1 cellular context compared by ENCODE assay signal in the genomic region with DNA sequence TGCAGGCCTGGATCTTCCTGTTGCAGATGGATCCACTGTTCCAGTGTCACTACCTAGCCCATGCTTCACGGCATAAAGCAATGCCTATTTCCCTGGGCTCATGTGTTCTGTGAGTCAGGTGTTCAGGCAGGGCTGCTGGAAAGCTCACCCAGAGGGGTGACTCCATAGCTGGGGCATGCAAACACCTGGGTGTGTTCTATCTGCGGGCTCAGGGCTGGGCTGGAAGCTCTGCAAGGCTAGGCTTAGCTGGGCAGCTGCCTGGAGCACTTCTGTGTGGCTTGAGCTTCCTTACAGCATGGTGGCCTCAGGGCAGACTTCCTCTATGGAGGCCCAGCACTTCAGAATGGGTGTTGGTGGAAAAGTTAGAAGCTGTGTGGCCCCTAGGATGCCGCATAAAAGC.
TF ChIP-seq lines count a peak whose summit lies in the region.

No MANE protein-coding gene starts in this region.

TF ChIP-seq in H1, 55 proteins besides CTCF, POLR2A, EP300 and RAD21:
- no peak for TF ChIP-seq USF2 (IDR thresholded peaks at IDR 0.05; ENCODE audit: low read length)
- TF ChIP-seq CHD7 (IDR thresholded peaks at IDR 0.05; ENCODE audit: insufficient replicate concordance, low read length): no peak
- TF ChIP-seq CTBP2 (IDR thresholded peaks at IDR 0.05; ENCODE audit: borderline replicate concordance, insufficient read depth, insufficient read length, low read length): no peak
- no peak for TF ChIP-seq HDAC6 (IDR thresholded peaks at IDR 0.05; ENCODE audit: low read depth, low read length)
- no peak for TF ChIP-seq KDM1A (IDR thresholded peaks at IDR 0.05; ENCODE audit: borderline replicate concordance, low read length)
- TF ChIP-seq CEBPB (IDR thresholded peaks at IDR 0.05; ENCODE audit: low read depth, low read length): no peak
- no peak for TF ChIP-seq YY1 (IDR thresholded peaks at IDR 0.05; ENCODE audit: low read depth, low read length)
- no peak for TF ChIP-seq FOSL1 (IDR thresholded peaks at IDR 0.05; ENCODE audit: insufficient read depth, low read depth, low read length)
- no peak for TF ChIP-seq RXRA (IDR thresholded peaks at IDR 0.05; ENCODE audit: insufficient read depth, low read depth, low read length)
- no peak for TF ChIP-seq MAFK (IDR thresholded peaks at IDR 0.05; ENCODE audit: low read depth, low read length)
- TF ChIP-seq SP1 (IDR thresholded peaks at IDR 0.05; ENCODE audit: low read depth, low read length): no peak
- no peak for TF ChIP-seq EGR1 (IDR thresholded peaks at IDR 0.05; ENCODE audit: borderline replicate concordance, low read depth, low read length)
- no peak for TF ChIP-seq CHD2 (IDR thresholded peaks at IDR 0.05; ENCODE audit: low read length)
